9 cellular contexts compared by ENCODE assay signal in genomic region chr3:100073049-100073422, GRCh38. TPM values are rescaled to one million over a fixed set of nuclear protein-coding genes. Genes with fewer than 3 reads are reported as not detected.
DNase-seq lines count a peak whose midpoint lies in the region; ATAC-seq and TF ChIP-seq lines count a peak whose summit lies in the region.
"Had no signal": no experiment of that assay in that cellular context is flagged by ENCODE, and none has a peak within 500 bp of the region (broad histone marks: within the 10 kb centered on the region; RNA-seq: fewer than 3 reads in every experiment).

No MANE protein-coding gene starts in this region.

- H3K27me3 Mint-ChIP-seq in activated naive CD4-positive, alpha-beta T cell treated with anti-CD3 and anti-CD28 coated beads, Interleukin-2, amount 50 U/mL, for 24 hours = no peaks in the 10 kb centered on the region
- H3K27me3 Mint-ChIP-seq in activated T-helper 1 cell treated with anti-CD3 and anti-CD28 coated beads, Interleukin-12 subunit alpha, Interleukin-12 subunit beta, Interleukin-2, Interleukin-4 antibody, amounts not matched to agents 30 ng/mL and 10 ng/mL and 1 ng/mL, durations not matched to agents 14 hours and 24 hours and 36 hours (ENCODE audit: insufficient read depth) = no peaks in the 10 kb centered on the region

- H3K4me3 ChIP-seq in mesodermal cell (ENCODE audit: extremely low read depth, insufficient read depth, low read length, poor library complexity, severe bottlenecking) (no peak overlapping the region), tibial artery (no peak overlapping the region)

- no peaks in the 10 kb centered on the region for H3K9me3 Mint-ChIP-seq in activated naive CD4-positive, alpha-beta T cell treated with anti-CD3 and anti-CD28 coated beads, Interleukin-2, amount 50 U/mL, for 24 hours
- H3K9me3 Mint-ChIP-seq in activated T-helper 1 cell treated with anti-CD3 and anti-CD28 coated beads, Interleukin-12 subunit alpha, Interleukin-12 subunit beta, Interleukin-2, Interleukin-4 antibody, amounts not matched to agents 30 ng/mL and 10 ng/mL and 1 ng/mL, durations not matched to agents 14 hours and 24 hours and 36 hours = peaks cover 8% of the 10 kb centered on the region

- TF ChIP-seq CTCF in tibial artery (IDR thresholded peaks at IDR 0.05) = no peak

- ATAC-seq in HG02798 (IDR thresholded peaks at IDR 0.05; ENCODE audit: poor library complexity, unreplicated experiment) = no peak

- peaks cover 2% of the 10 kb centered on the region for H3K36me3 Mint-ChIP-seq in activated naive CD4-positive, alpha-beta T cell treated with anti-CD3 and anti-CD28 coated beads, Interleukin-2, amount 50 U/mL, for 24 hours
- peaks cover 15% of the 10 kb centered on the region for H3K36me3 Mint-ChIP-seq in activated T-helper 1 cell treated with anti-CD3 and anti-CD28 coated beads, Interleukin-12 subunit alpha, Interleukin-12 subunit beta, Interleukin-2, Interleukin-4 antibody, amounts not matched to agents 30 ng/mL and 10 ng/mL and 1 ng/mL, durations not matched to agents 14 hours and 24 hours and 36 hours (ENCODE audit: low read depth)

- no peaks in the 10 kb centered on the region for H3K27me3 ChIP-seq in tibial artery

- H3K4me1 ChIP-seq in mesodermal cell (ENCODE audit: control insufficient read depth, insufficient read depth, low read length, poor library complexity, severe bottlenecking) = peaks cover 44% of the 10 kb centered on the region
- H3K4me1 ChIP-seq in tibial artery = peaks cover 0 to 88% (median 31%) of the 10 kb centered on the region in 4 donors

- no peak overlapping the region for H3K27ac Mint-ChIP-seq in activated naive CD4-positive, alpha-beta T cell treated with anti-CD3 and anti-CD28 coated beads, Interleukin-2, amount 50 U/mL, for 24 hours
- peak overlapping the region; percentile 95 for H3K27ac Mint-ChIP-seq in activated T-helper 1 cell treated with anti-CD3 and anti-CD28 coated beads, Interleukin-12 subunit alpha, Interleukin-12 subunit beta, Interleukin-2, Interleukin-4 antibody, amounts not matched to agents 30 ng/mL and 10 ng/mL and 1 ng/mL, durations not matched to agents 14 hours and 24 hours and 36 hours

- H3K4me3 Mint-ChIP-seq in activated naive CD4-positive, alpha-beta T cell treated with anti-CD3 and anti-CD28 coated beads, Interleukin-2, amount 50 U/mL, for 24 hours = peak overlapping the region; percentile 49
- H3K4me3 Mint-ChIP-seq in activated T-helper 1 cell treated with anti-CD3 and anti-CD28 coated beads, Interleukin-12 subunit alpha, Interleukin-12 subunit beta, Interleukin-2, Interleukin-4 antibody, amounts not matched to agents 30 ng/mL and 10 ng/mL and 1 ng/mL, durations not matched to agents 14 hours and 24 hours and 36 hours = peak overlapping the region; percentile 70

- no peaks in the 10 kb centered on the region for H3K9me3 ChIP-seq in mesodermal cell (ENCODE audit: control insufficient read depth, low read length)
- no peaks in the 10 kb centered on the region for H3K9me3 ChIP-seq in tibial artery

- H3K36me3 ChIP-seq in mesodermal cell (ENCODE audit: control insufficient read depth, insufficient read depth, low read length) = no peaks in the 10 kb centered on the region
- no peaks in the 10 kb centered on the region for H3K36me3 ChIP-seq in tibial artery

- H3K4me1 Mint-ChIP-seq in activated naive CD4-positive, alpha-beta T cell treated with anti-CD3 and anti-CD28 coated beads, Interleukin-2, amount 50 U/mL, for 24 hours = peaks cover 58% of the 10 kb centered on the region
- H3K4me1 Mint-ChIP-seq in activated T-helper 1 cell treated with anti-CD3 and anti-CD28 coated beads, Interleukin-12 subunit alpha, Interleukin-12 subunit beta, Interleukin-2, Interleukin-4 antibody, amounts not matched to agents 30 ng/mL and 10 ng/mL and 1 ng/mL, durations not matched to agents 14 hours and 24 hours and 36 hours (ENCODE audit: low read depth) = peaks cover 71% of the 10 kb centered on the region

- DNase-seq in activated naive CD4-positive, alpha-beta T cell treated with anti-CD3 and anti-CD28 coated beads, Interleukin-2, amount 50 U/mL, for 16 hours = no peak
- no peak for DNase-seq in activated T-helper 1 cell treated with anti-CD3 and anti-CD28 coated beads, Interleukin-12 subunit alpha, Interleukin-12 subunit beta, Interleukin-2, Interleukin-4 antibody, amounts not matched to agents 30 ng/mL and 10 ng/mL and 1 ng/mL, durations not matched to agents 14 hours and 24 hours and 36 hours (ENCODE audit: low spot score)
- DNase-seq in tibial artery (no peak), NCI-H526 treated with DMSO at 0.1 percent for 48 hours (lab: John Stamatoyannopoulos, UW) (no peak), CD1c-positive myeloid dendritic cell (ENCODE audit: extremely low spot score) (no peak)
- DNase-seq: NCI-H446 had no signal

- intact Hi-C loops in activated T-helper 1 cell treated with anti-CD3 and anti-CD28 coated beads, Interleukin-12 subunit alpha, Interleukin-12 subunit beta, Interleukin-2, Interleukin-4 antibody, amounts not matched to agents 30 ng/mL and 10 ng/mL and 1 ng/mL, durations not matched to agents 14 hours and 24 hours and 36 hours (cut with micrococcal nuclease) = loop anchor here (1.0 to 5.0 kb wide), 3 partner anchors 14 to 329 kb away; partner anchors contain the start of genes LNP1 and TOMM70
- intact Hi-C loops in tibial artery (cut with DNase I; ENCODE audit: low total_unique reads) = no loop called here

- peak overlapping the region; percentile 97 for H3K27ac ChIP-seq in mesodermal cell (ENCODE audit: low read depth, low read length, severe bottlenecking)
- H3K27ac ChIP-seq in tibial artery = peak overlapping the region; percentile 74 to 79

RNA-seq across cellular contexts. Expression of gene FILIP1L, which starts 41.3 kb away (rescaled TPM):
- total RNA-seq in activated T-helper 1 cell treated with anti-CD3 and anti-CD28 coated beads, Interleukin-12 subunit alpha, Interleukin-12 subunit beta, Interleukin-2, Interleukin-4 antibody, amounts not matched to agents 30 ng/mL and 10 ng/mL and 1 ng/mL, durations not matched to agents 14 hours and 24 hours and 36 hours = 2.0 and 2.9 TPM in 2 replicates
- polyA plus RNA-seq in mesodermal cell (2013, experiment 1 of 2) = 33.5 TPM
- polyA plus RNA-seq in mesodermal cell (2013, experiment 2 of 2) = 33.0 TPM
